In the genomic region with DNA sequence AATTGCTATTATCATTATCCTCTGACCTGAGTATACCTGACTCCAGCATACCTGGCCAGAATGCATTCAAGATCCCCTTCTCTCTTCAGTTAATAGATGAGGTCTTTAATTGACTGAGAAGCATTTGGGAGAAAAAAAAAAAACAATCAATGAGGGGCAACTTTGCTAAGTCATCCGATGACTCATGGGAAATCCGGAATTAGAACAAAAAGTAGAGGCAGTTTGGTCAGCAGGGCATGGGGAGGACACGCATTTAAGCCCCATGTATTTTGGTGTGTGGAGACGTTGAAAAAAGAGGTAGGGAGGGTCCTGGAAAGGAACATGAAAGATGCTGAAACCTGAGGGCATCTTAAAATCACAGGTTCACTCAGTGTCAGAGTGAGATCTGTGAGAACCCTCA, we compare ENCODE assay signal across 11 cellular contexts.
DNase-seq lines count a peak whose midpoint lies in the region; ATAC-seq, FAIRE-seq and TF ChIP-seq lines count a peak whose summit lies in the region.
"Had no signal": no experiment of that assay in that cellular context is flagged by ENCODE, and none has a peak within 500 bp of the region (broad histone marks: within the 10 kb centered on the region; RNA-seq: fewer than 3 reads in every experiment).

No MANE protein-coding gene starts in this region.

- intact Hi-C loops in lower lobe of right lung (cut with DNase I), result no loop called here

- no peak overlapping the region for H3K27ac ChIP-seq in lower lobe of right lung

- H3K4me1 Mint-ChIP-seq in stimulated activated naive CD8-positive, alpha-beta T cell treated with anti-CD3 and anti-CD28 coated beads, Interleukin-15, Interleukin-2, amounts not matched to agents 100 ng/mL and 50 ng/mL, for 24 hours (ENCODE audit: low read depth), result no peaks in the 10 kb centered on the region
- H3K4me1 Mint-ChIP-seq in stimulated activated naive CD8-positive, alpha-beta T cell treated with anti-CD3 and anti-CD28 coated beads, Interleukin-15, amount 100 ng/mL, for 72 hours, result no peaks in the 10 kb centered on the region

- no peaks in the 10 kb centered on the region for H3K27me3 ChIP-seq in lower lobe of right lung (ENCODE audit: low read depth)

- TF ChIP-seq CTCF in astrocyte of the spinal cord (IDR thresholded peaks at IDR 0.05; ENCODE audit: low read depth, low read length) (no peak), lower lobe of right lung (IDR thresholded peaks at IDR 0.05) (no peak)

- peak; percentile 23 for FAIRE-seq in urothelium cell line (lab: Jason Lieb, UNC)
- FAIRE-seq: TTC549 had no signal

- H3K36me3 ChIP-seq in lower lobe of right lung, result no peaks in the 10 kb centered on the region

- H3K27me3 Mint-ChIP-seq in stimulated activated naive CD8-positive, alpha-beta T cell treated with anti-CD3 and anti-CD28 coated beads, Interleukin-15, Interleukin-2, amounts not matched to agents 100 ng/mL and 50 ng/mL, for 24 hours, result peaks cover 11% of the 10 kb centered on the region
- peaks cover 4% of the 10 kb centered on the region for H3K27me3 Mint-ChIP-seq in stimulated activated naive CD8-positive, alpha-beta T cell treated with anti-CD3 and anti-CD28 coated beads, Interleukin-15, amount 100 ng/mL, for 72 hours

- peak overlapping the region; percentile 9 for H3K27ac Mint-ChIP-seq in stimulated activated naive CD8-positive, alpha-beta T cell treated with anti-CD3 and anti-CD28 coated beads, Interleukin-15, Interleukin-2, amounts not matched to agents 100 ng/mL and 50 ng/mL, for 24 hours
- H3K27ac Mint-ChIP-seq in stimulated activated naive CD8-positive, alpha-beta T cell treated with anti-CD3 and anti-CD28 coated beads, Interleukin-15, amount 100 ng/mL, for 72 hours, result no peak overlapping the region

- no peak overlapping the region for H3K4me3 ChIP-seq in astrocyte of the spinal cord (ENCODE audit: low read depth, low read length)
- H3K4me3 ChIP-seq in lower lobe of right lung, result no peak overlapping the region

- H3K4me3 Mint-ChIP-seq in stimulated activated naive CD8-positive, alpha-beta T cell treated with anti-CD3 and anti-CD28 coated beads, Interleukin-15, Interleukin-2, amounts not matched to agents 100 ng/mL and 50 ng/mL, for 24 hours, result no peak overlapping the region
- no peak overlapping the region for H3K4me3 Mint-ChIP-seq in stimulated activated naive CD8-positive, alpha-beta T cell treated with anti-CD3 and anti-CD28 coated beads, Interleukin-15, amount 100 ng/mL, for 72 hours

- in situ Hi-C loops in astrocyte of the spinal cord (cut with HindIII; ENCODE audit: low sequenced_read_pairs), result no loop called here

- no peaks in the 10 kb centered on the region for H3K4me1 ChIP-seq in lower lobe of right lung

- no peaks in the 10 kb centered on the region for H3K9me3 ChIP-seq in lower lobe of right lung

- DNase-seq in stimulated activated naive CD8-positive, alpha-beta T cell treated with anti-CD3 and anti-CD28 coated beads, Interleukin-15, amount 100 ng/mL, for 72 hours, result no peak
- DNase-seq in astrocyte of the spinal cord (ENCODE audit: low read depth, low spot score), result peak; percentile 67
- peak; percentile 77 for DNase-seq in glomerular endothelial cell (ENCODE audit: extremely low read depth, low read depth, low spot score)
- DNase-seq in urothelium cell line (ENCODE audit: low spot score), result peak; percentile 59
- DNase-seq in retina, result no peak
- DNase-seq in NAMALWA (ENCODE audit: low spot score), result no peak
- no peak for DNase-seq in lower lobe of right lung
- DNase-seq: amygdala, DMS79 treated with DMSO at 0.1 percent for 48 hours had no signal

- ATAC-seq in stimulated activated naive CD8-positive, alpha-beta T cell treated with anti-CD3 and anti-CD28 coated beads, Interleukin-15, amount 100 ng/mL, for 72 hours, result no peak
- ATAC-seq in lower lobe of right lung, result no peak

- no peaks in the 10 kb centered on the region for H3K9me3 Mint-ChIP-seq in stimulated activated naive CD8-positive, alpha-beta T cell treated with anti-CD3 and anti-CD28 coated beads, Interleukin-15, Interleukin-2, amounts not matched to agents 100 ng/mL and 50 ng/mL, for 24 hours
- H3K9me3 Mint-ChIP-seq in stimulated activated naive CD8-positive, alpha-beta T cell treated with anti-CD3 and anti-CD28 coated beads, Interleukin-15, amount 100 ng/mL, for 72 hours, result no peaks in the 10 kb centered on the region

- H3K36me3 Mint-ChIP-seq in stimulated activated naive CD8-positive, alpha-beta T cell treated with anti-CD3 and anti-CD28 coated beads, Interleukin-15, Interleukin-2, amounts not matched to agents 100 ng/mL and 50 ng/mL, for 24 hours (ENCODE audit: low read depth), result no peaks in the 10 kb centered on the region

Comparison
In these comparisons a context has a peak if more than half of its experiments do, and no peak if none do; other contexts are left out.
1. DNase-seq: peak in astrocyte of the spinal cord (single experiment), glomerular endothelial cell (single experiment) and urothelium cell line (single experiment); none in stimulated activated naive CD8-positive, alpha-beta T cell treated with anti-CD3 and anti-CD28 coated beads, Interleukin-15, amount 100 ng/mL, for 72 hours (0 of 2), retina (single experiment), NAMALWA (single experiment) and lower lobe of right lung (single experiment).